Comparison of ENCODE assay signal across 8 cellular contexts in genomic region chr2:9419558-9419957, GRCh38.
"Had no signal": no experiment of that assay in that cellular context is flagged by ENCODE, and none has a peak within 500 bp of the region (broad histone marks: within the 10 kb centered on the region; RNA-seq: fewer than 3 reads in every experiment).

No MANE protein-coding gene starts in this region.

- H3K9me3 Mint-ChIP-seq: activated naive CD4-positive, alpha-beta T cell treated with anti-CD3 and anti-CD28 coated beads, Interleukin-2, amount 50 U/mL, for 72 hours; stimulated activated effector memory CD8-positive, alpha-beta T cell treated with anti-CD3 and anti-CD28 coated beads, Interleukin-12 subunit alpha, Interleukin-12 subunit beta, amount 100 ng/mL, for 72 hours had no signal

- DNase-seq: activated CD4-positive, alpha-beta T cell treated with anti-CD3 and anti-CD28 coated beads for 1 hour; activated effector memory CD4-positive, alpha-beta T cell treated with anti-CD3 and anti-CD28 coated beads, Interleukin-2, amount 50 U/mL, for 16 hours; caudate nucleus; midbrain; thyroid gland had no signal

- ATAC-seq: left lobe of liver; stimulated activated effector memory CD8-positive, alpha-beta T cell treated with anti-CD3 and anti-CD28 coated beads, Interleukin-12 subunit alpha, Interleukin-12 subunit beta, amount 100 ng/mL, for 72 hours had no signal
